Comparison of ENCODE assay signal across 11 cellular contexts in genomic region chr2:240286596-240286995, GRCh38.
"Had no signal": no experiment of that assay in that cellular context is flagged by ENCODE, and none has a peak within 500 bp of the region (broad histone marks: within the 10 kb centered on the region; RNA-seq: fewer than 3 reads in every experiment).

No MANE protein-coding gene starts in this region.

- H3K9me3 ChIP-seq: ascending aorta, gastrocnemius medialis, left lung, tibial nerve, uterus had no signal

- ATAC-seq: activated naive CD8-positive, alpha-beta T cell treated with anti-CD3 and anti-CD28 coated beads, Interleukin-2, amount 50 U/mL, for 24 hours had no signal

- H3K27me3 ChIP-seq: ascending aorta, gastrocnemius medialis, tibial nerve, uterus had no signal

- DNase-seq: activated B cell treated with CpG ODN at 0.5 μM for 24 hours; activated naive CD4-positive, alpha-beta T cell treated with Interleukin-2 at 50 U/mL for 16 hours; activated naive CD8-positive, alpha-beta T cell treated with anti-CD3 and anti-CD28 coated beads, Interleukin-2, amount 50 U/mL, for 24 hours; endodermal cell; gastrocnemius medialis; kidney; stimulated activated CD4-positive, alpha-beta T cell treated with anti-CD3 and anti-CD28 coated beads, Interleukin-12 subunit alpha, Interleukin-12 subunit beta, amount 100 ng/mL, for 4 hours; uterus had no signal

- H3K27ac ChIP-seq: ascending aorta, gastrocnemius medialis, left lung, tibial nerve, uterus had no signal

- H3K4me1 ChIP-seq: ascending aorta, left lung, tibial nerve, uterus had no signal

- H3K4me3 ChIP-seq: ascending aorta, gastrocnemius medialis, left lung, tibial nerve, uterus had no signal

- H3K36me3 ChIP-seq: ascending aorta, gastrocnemius medialis, left lung, tibial nerve, uterus had no signal
